ENCODE assay signal across 28 cellular contexts in genomic region chr5:71460693-71461092, GRCh38.
"Had no signal": no experiment of that assay in that cellular context is flagged by ENCODE, and none has a peak within 500 bp of the region (broad histone marks: within the 10 kb centered on the region; RNA-seq: fewer than 3 reads in every experiment).

No MANE protein-coding gene starts in this region.

- H3K9ac ChIP-seq: neural progenitor cell, parathyroid adenoma had no signal

- H2AFZ ChIP-seq: neural progenitor cell, parathyroid adenoma had no signal

- H3K4me2 ChIP-seq: neural progenitor cell, smooth muscle cell had no signal

- H3K4me3 ChIP-seq: neural progenitor cell, ovary, psoas muscle, skin epidermis, smooth muscle cell, spleen, suprapubic skin, testis, tibial artery, transverse colon, upper lobe of right lung, uterus had no signal

- DNase-seq: natural killer cell; occipital lobe; ovary; posterior cingulate gyrus; psoas muscle; right cardiac atrium; spleen; stimulated activated CD4-positive, alpha-beta T cell treated with anti-CD3 and anti-CD28 coated beads, Interleukin-12 subunit alpha, Interleukin-12 subunit beta, amount 100 ng/mL, for 4 hours; stimulated activated CD4-positive, alpha-beta T cell treated with anti-CD3 and anti-CD28 coated beads, Interleukin-1b, Interleukin-23, amount 100 ng/mL, for 48 hours; stimulated activated CD4-positive, alpha-beta T cell treated with anti-CD3 and anti-CD28 coated beads, Interleukin-4, amount 100 ng/mL, for 1 hour; stimulated activated CD4-positive, alpha-beta T cell treated with anti-CD3 and anti-CD28 coated beads, Interleukin-4, amount 100 ng/mL, for 4 hours; stimulated activated CD8-positive, alpha-beta memory T cell treated with anti-CD3 and anti-CD28 coated beads, Interleukin-4, amount 100 ng/mL, for 48 hours; stimulated activated naive CD4-positive, alpha-beta T cell; stimulated activated naive CD8-positive, alpha-beta T cell treated with anti-CD3 and anti-CD28 coated beads, Interleukin-15, amount 100 ng/mL, for 72 hours; stimulated activated naive CD8-positive, alpha-beta T cell treated with anti-CD3 and anti-CD28 coated beads, Interleukin-15, Interleukin-2, amounts not matched to agents 100 U/mL and 50 U/mL, for 24 hours; substantia nigra; testis; tibial artery; transverse colon; upper lobe of right lung; uterus had no signal

- H3K27me3 ChIP-seq: neural progenitor cell, ovary, spleen, suprapubic skin, testis, tibial artery, transverse colon, upper lobe of right lung, uterus had no signal

- H3K36me3 ChIP-seq: ovary, uterus had no signal

- ATAC-seq: natural killer cell; psoas muscle; right cardiac atrium; sciatic nerve; stimulated activated memory B cell treated with anti-CD40 and anti-IgM and Interleukin-4, amounts not matched to agents 10 μg/mL and 1 μg/mL and 100 μg/mL, for 72 hours; stimulated activated naive CD8-positive, alpha-beta T cell treated with anti-CD3 and anti-CD28 coated beads, Interleukin-15, amount 100 ng/mL, for 72 hours; stimulated activated naive CD8-positive, alpha-beta T cell treated with anti-CD3 and anti-CD28 coated beads, Interleukin-15, Interleukin-2, amounts not matched to agents 100 U/mL and 50 U/mL, for 24 hours; upper lobe of right lung had no signal

- H3K4me1 ChIP-seq: uterus had no signal

- H3K9me3 ChIP-seq: ovary, psoas muscle, spleen, suprapubic skin, testis, tibial artery, transverse colon, upper lobe of right lung, uterus had no signal

- H3K27ac ChIP-seq: neural progenitor cell, ovary, parathyroid adenoma, psoas muscle, skin epidermis, spleen, suprapubic skin, testis, tibial artery, transverse colon, upper lobe of right lung, uterus had no signal
